In genomic region chr3:141308588-141309218, GRCh38 we compare ENCODE assay signal across 1 cellular context.
TF ChIP-seq lines count a peak whose summit lies in the region.

No MANE protein-coding gene starts in this region.

TF ChIP-seq in K562, 482 proteins besides CTCF, POLR2A, EP300 and RAD21 (continued from another document and continues in another):
- TF ChIP-seq RB1 (IDR thresholded peaks at IDR 0.05; ENCODE audit: low read depth) (peak; percentile 40; the same call in 1 of the 2 replicates), RFX5 (IDR thresholded peaks at IDR 0.05; ENCODE audit: low read depth, low read length) (no peak), CTCFL (IDR thresholded peaks at IDR 0.05; ENCODE audit: borderline replicate concordance, insufficient read depth, low read depth, low read length, poor library complexity, severe bottlenecking) (peak; percentile 81), ZFP30 (CRISPR knock-in tag; IDR thresholded peaks at IDR 0.05; ENCODE audit: borderline replicate concordance) (no peak), ZNF444 (CRISPR knock-in tag; IDR thresholded peaks at IDR 0.05) (no peak), NFXL1 (CRISPR knock-in tag; IDR thresholded peaks at IDR 0.05) (no peak), TSC22D4 (tag; IDR thresholded peaks at IDR 0.05) (no peak), ZNF592 (IDR thresholded peaks at IDR 0.05) (peak; percentile 93), DMBX1 (CRISPR knock-in tag; IDR thresholded peaks at IDR 0.05; ENCODE audit: borderline replicate concordance) (peak; percentile 71), HINFP (tag; conservative IDR thresholded peaks at IDR 0.05; ENCODE audit: low read depth) (no peak), ARHGAP35 (IDR thresholded peaks at IDR 0.05; ENCODE audit: partially characterized antibody) (no peak), ZFP1 (CRISPR knock-in tag; IDR thresholded peaks at IDR 0.05) (no peak), ID3 (CRISPR knock-in tag; IDR thresholded peaks at IDR 0.05) (no peak), ID3 (tag; IDR thresholded peaks at IDR 0.05) (peak; percentile 69; the same call in 1 of the 2 replicates), ZBTB33 (CRISPR knock-in tag; IDR thresholded peaks at IDR 0.05) (no peak), DLX4 (CRISPR knock-in tag; IDR thresholded peaks at IDR 0.05) (no peak), HDAC2 (IDR thresholded peaks at IDR 0.05) (peak; percentile 58; the same call in 1 of the 2 replicates), PTRF (tag; IDR thresholded peaks at IDR 0.05) (no peak), MYC (IDR thresholded peaks at IDR 0.05; ENCODE audit: low read depth, low read length) (peak; percentile 90), MYC (CRISPR knock-in tag; IDR thresholded peaks at IDR 0.05; ENCODE audit: borderline replicate concordance, low read depth) (no peak), TBL1XR1 (IDR thresholded peaks at IDR 0.05; ENCODE audit: low read length in 2 of 2) (no peak), ZNF436 (CRISPR knock-in tag; IDR thresholded peaks at IDR 0.05) (no peak), FOS (IDR thresholded peaks at IDR 0.05; ENCODE audit: extremely low read depth, insufficient read length) (no peak), ZNF354B (CRISPR knock-in tag; IDR thresholded peaks at IDR 0.05) (no peak), MITF (IDR thresholded peaks at IDR 0.05) (peak; percentile 52; the same call in 1 of the 2 replicates), MNT (conservative IDR thresholded peaks at IDR 0.05) (peak; percentile 68 to 86), JUN (IDR thresholded peaks at IDR 0.05; ENCODE audit: borderline replicate concordance, low read depth, low read length) (peak; percentile 47; the same call in 1 of the 2 replicates), JUN (CRISPR knock-in tag; IDR thresholded peaks at IDR 0.05; ENCODE audit: borderline replicate concordance) (no peak), PHF20 (IDR thresholded peaks at IDR 0.05; ENCODE audit: partially characterized antibody) (peak; percentile 36), NCOA1 (IDR thresholded peaks at IDR 0.05; ENCODE audit: low read depth) (no peak), SMAD4 (CRISPR knock-in tag; conservative IDR thresholded peaks at IDR 0.05) (peak; percentile 79), SAFB (IDR thresholded peaks at IDR 0.05; ENCODE audit: borderline replicate concordance, low read depth, low read length) (no peak), CXXC5 (CRISPR knock-in tag; IDR thresholded peaks at IDR 0.05) (peak; percentile 75), BHLHE40 (IDR thresholded peaks at IDR 0.05; ENCODE audit: low read length) (peak; percentile 58; the same call in 1 of the 2 replicates), CBX3 (IDR thresholded peaks at IDR 0.05; ENCODE audit: borderline replicate concordance in 1 of 2, low read length in 2 of 2) (peak in 1 of 2 experiments; percentile 67; a peak in 1 of 3 replicates), MAX (CRISPR knock-in tag; IDR thresholded peaks at IDR 0.05) (peak; percentile 63), ARID3A (IDR thresholded peaks at IDR 0.05; ENCODE audit: borderline replicate concordance, low read depth, low read length) (no peak), CREB5 (CRISPR knock-in tag; IDR thresholded peaks at IDR 0.05) (no peak), ZBTB12 (CRISPR knock-in tag; IDR thresholded peaks at IDR 0.05) (no peak)
